ENCODE assay signal across 22 cellular contexts in the genomic region with DNA sequence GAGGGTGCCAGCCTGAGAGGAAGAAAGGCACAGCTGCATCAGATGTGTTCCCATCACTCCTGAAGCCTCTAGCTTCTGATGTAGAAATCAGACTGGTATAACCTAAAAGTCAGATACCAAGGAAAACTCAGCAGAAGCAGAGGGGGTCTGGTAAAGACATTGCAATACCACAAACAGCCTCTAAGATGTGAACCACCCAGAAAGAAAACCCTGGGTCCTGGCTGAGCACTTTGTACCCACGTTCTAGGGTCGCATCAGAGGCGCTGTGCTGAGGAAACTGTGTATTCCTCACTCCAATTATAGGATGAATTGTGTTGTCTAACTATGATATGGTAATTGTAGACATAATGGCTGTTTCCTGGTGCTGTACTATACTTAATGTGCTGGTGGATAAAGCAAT.
"Had no signal": no experiment of that assay in that cellular context is flagged by ENCODE, and none has a peak within 500 bp of the region (broad histone marks: within the 10 kb centered on the region; RNA-seq: fewer than 3 reads in every experiment).

No MANE protein-coding gene starts in this region.

- H3K4me3 ChIP-seq: ascending aorta, body of pancreas had no signal

- H3K27me3 ChIP-seq: ascending aorta had no signal

- H3K4me3 Mint-ChIP-seq: activated B cell treated with CpG ODN at 0.5 μM for 24 hours; activated CD4-positive, alpha-beta T cell treated with anti-CD3 and anti-CD28 coated beads, Interleukin-2, amount 10 ng/mL, durations not matched to agents 24 days and 14 days; activated naive CD4-positive, alpha-beta T cell treated with anti-CD3 and anti-CD28 coated beads, Interleukin-2, amount 50 U/mL, for 24 hours; activated T-cell treated with anti-CD3 and anti-CD28 coated beads, Interleukin-2, amount 50 U/mL, for 4 hours had no signal

- H3K9me3 ChIP-seq: ascending aorta, body of pancreas had no signal

- H3K36me3 ChIP-seq: ascending aorta had no signal

- H3K4me1 ChIP-seq: ascending aorta, body of pancreas had no signal

- H3K27me3 Mint-ChIP-seq: activated B cell treated with CpG ODN at 0.5 μM for 24 hours; activated CD4-positive, alpha-beta T cell treated with anti-CD3 and anti-CD28 coated beads, Interleukin-2, amount 10 ng/mL, durations not matched to agents 24 days and 14 days; activated naive CD4-positive, alpha-beta T cell treated with anti-CD3 and anti-CD28 coated beads, Interleukin-2, amount 50 U/mL, for 24 hours; T-helper 17 cell had no signal

- H3K27ac Mint-ChIP-seq: activated B cell treated with CpG ODN at 0.5 μM for 24 hours; activated CD4-positive, alpha-beta T cell treated with anti-CD3 and anti-CD28 coated beads, Interleukin-2, amount 10 ng/mL, durations not matched to agents 24 days and 14 days; activated naive CD4-positive, alpha-beta T cell treated with anti-CD3 and anti-CD28 coated beads, Interleukin-2, amount 50 U/mL, for 24 hours; T-helper 17 cell had no signal

- DNase-seq: activated B cell treated with CpG ODN at 0.5 μM for 24 hours; activated CD4-positive, alpha-beta T cell treated with anti-CD3 and anti-CD28 coated beads for 1 hour; activated CD4-positive, alpha-beta T cell treated with anti-CD3 and anti-CD28 coated beads, Interleukin-2, amount 10 ng/mL, durations not matched to agents 24 days and 14 days; activated CD4-positive, alpha-beta T cell treated with anti-CD3 and anti-CD28 coated beads, Interleukin-2, amount 50 U/mL, for 48 hours; activated gamma-delta T cell treated with Interleukin-2 at 50 U/mL for 16 hours; activated T-cell treated with anti-CD3 and anti-CD28 coated beads, Interleukin-2, amount 50 U/mL, for 4 hours; central memory CD4-positive, alpha-beta T cell; NCI-H1092 treated with DMSO at 0.1 percent for 48 hours; NCI-H1417 treated with DMSO at 0.1 percent for 48 hours; NCI-H1694; NCI-H2029 treated with DMSO at 0.1 percent for 48 hours; NCI-H345; NCI-H510A; NCI-H526 treated with DMSO at 0.1 percent for 48 hours; NCI-H82; SIG-M5; T-helper 17 cell; T-helper 9 cell had no signal

- H3K9ac ChIP-seq: KMS-11 had no signal

- ATAC-seq: activated T-cell treated with anti-CD3 and anti-CD28 coated beads, Interleukin-2, amount 50 U/mL, for 4 hours; body of pancreas; T-helper 17 cell had no signal

- H3K4me1 Mint-ChIP-seq: activated B cell treated with CpG ODN at 0.5 μM for 24 hours; activated CD4-positive, alpha-beta T cell treated with anti-CD3 and anti-CD28 coated beads, Interleukin-2, amount 10 ng/mL, durations not matched to agents 24 days and 14 days; activated naive CD4-positive, alpha-beta T cell treated with anti-CD3 and anti-CD28 coated beads, Interleukin-2, amount 50 U/mL, for 24 hours; T-helper 17 cell had no signal

- H3K27ac ChIP-seq: ascending aorta, body of pancreas, KMS-11 had no signal

- H3K36me3 Mint-ChIP-seq: activated naive CD4-positive, alpha-beta T cell treated with anti-CD3 and anti-CD28 coated beads, Interleukin-2, amount 50 U/mL, for 24 hours had no signal

- H3K4me2 ChIP-seq: KMS-11 had no signal
